17 cellular contexts compared by ENCODE assay signal in the genomic region with DNA sequence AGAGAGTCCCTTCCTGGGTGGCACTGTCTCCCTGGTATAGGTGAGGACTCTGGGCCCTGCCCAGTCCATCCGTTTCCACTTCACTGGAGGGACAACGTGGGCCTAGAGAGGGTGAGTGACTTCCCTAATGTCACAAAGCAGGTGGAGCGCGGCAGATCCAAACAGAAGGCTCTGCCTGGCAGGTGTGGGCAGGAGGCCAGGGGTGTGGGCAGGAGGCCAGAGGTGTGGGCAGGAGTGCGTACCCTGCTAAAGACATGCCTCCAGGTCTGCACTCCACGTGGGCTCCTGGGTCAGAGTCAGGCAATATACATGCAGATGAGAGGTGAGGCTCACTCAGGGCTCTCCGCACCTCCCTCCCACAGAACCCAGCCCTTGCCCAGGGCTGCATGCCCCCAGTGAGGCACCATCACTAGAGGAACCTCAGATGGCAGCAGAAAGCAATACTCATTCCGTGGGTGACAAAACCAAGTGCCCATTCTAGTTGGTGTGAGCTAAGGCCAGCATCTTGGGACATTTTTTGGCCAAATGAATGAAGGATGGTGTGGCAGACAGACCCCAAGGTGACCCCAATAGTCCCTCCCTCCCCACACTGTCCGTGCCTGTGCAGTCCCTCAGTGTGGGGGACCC.
DNase-seq lines count a peak whose midpoint lies in the region; ATAC-seq and TF ChIP-seq lines count a peak whose summit lies in the region.
"Had no signal": no experiment of that assay in that cellular context is flagged by ENCODE, and none has a peak within 500 bp of the region (broad histone marks: within the 10 kb centered on the region; RNA-seq: fewer than 3 reads in every experiment).

No MANE protein-coding gene starts in this region.

- intact Hi-C loops in natural killer cell (cut with micrococcal nuclease): no loop called here
- intact Hi-C loops in esophagus muscularis mucosa (cut with DNase I): no loop called here
- intact Hi-C loops in vagina (cut with DNase I): no loop called here

- no peaks in the 10 kb centered on the region for H3K36me3 ChIP-seq in esophagus muscularis mucosa
- no peaks in the 10 kb centered on the region for H3K36me3 ChIP-seq in vagina
- H3K36me3 ChIP-seq: brain microvascular endothelial cell, heart left ventricle had no signal

- CTCF ChIA-PET in RWPE1 (lab: Yijun Ruan, JAX): no interaction called here

- no peaks in the 10 kb centered on the region for H3K27me3 ChIP-seq in esophagus muscularis mucosa
- H3K27me3 ChIP-seq in vagina: no peaks in the 10 kb centered on the region
- H3K27me3 ChIP-seq: brain microvascular endothelial cell, heart left ventricle had no signal

- H3K27ac ChIP-seq in esophagus muscularis mucosa (replicated peaks in 1 of 4) (no peak overlapping the region), vagina (no peak overlapping the region), RWPE1 (no peak overlapping the region)
- H3K27ac ChIP-seq: brain microvascular endothelial cell, heart left ventricle had no signal

- POLR2A ChIA-PET in RWPE1 (lab: Yijun Ruan, JAX; ENCODE audit: low non-redundant PET): no interaction called here

- no peak overlapping the region for H3K4me3 Mint-ChIP-seq in natural killer cell treated with Interleukin-12 subunit alpha and Interleukin-12 subunit beta and Interleukin-15 and Interleukin-18, amount 100 ng/mL, for 72 hours
- no peak overlapping the region for H3K4me3 Mint-ChIP-seq in natural killer cell
- H3K4me3 Mint-ChIP-seq: activated CD4-positive, alpha-beta T cell treated with anti-CD3 and anti-CD28 coated beads, Interleukin-2, amount 10 ng/mL, durations not matched to agents 7 days and 5 days; activated naive CD8-positive, alpha-beta T cell treated with anti-CD3 and anti-CD28 coated beads for 36 hours; activated T-cell treated with anti-CD3 and anti-CD28 coated beads, Interleukin-2, amount 50 U/mL, for 4 hours; mesothelial cell of epicardium had no signal

- H3K36me3 Mint-ChIP-seq in natural killer cell treated with Interleukin-12 subunit alpha and Interleukin-12 subunit beta and Interleukin-15 and Interleukin-18, amount 100 ng/mL, for 72 hours: no peaks in the 10 kb centered on the region
- no peaks in the 10 kb centered on the region for H3K36me3 Mint-ChIP-seq in natural killer cell
- H3K36me3 Mint-ChIP-seq: activated naive CD8-positive, alpha-beta T cell treated with anti-CD3 and anti-CD28 coated beads for 36 hours; mesothelial cell of epicardium had no signal

- H3K9me3 ChIP-seq in esophagus muscularis mucosa (peaks cover 0 to 18% (median 10%) of the 10 kb centered on the region in 4 donors), vagina (no peaks in the 10 kb centered on the region)

- no peaks in the 10 kb centered on the region for H3K4me1 ChIP-seq in esophagus muscularis mucosa
- no peaks in the 10 kb centered on the region for H3K4me1 ChIP-seq in vagina
- H3K4me1 ChIP-seq: heart left ventricle had no signal

- peak in 1 of 2 donors; percentile 21 for ATAC-seq in natural killer cell treated with Interleukin-12 subunit alpha and Interleukin-12 subunit beta and Interleukin-15 and Interleukin-18, amount 100 ng/mL, for 72 hours
- no peak for ATAC-seq in natural killer cell
- no peak for ATAC-seq in HG03196 (IDR thresholded peaks at IDR 0.05; ENCODE audit: unreplicated experiment)
- ATAC-seq: activated T-cell treated with anti-CD3 and anti-CD28 coated beads, Interleukin-2, amount 50 U/mL, for 4 hours; heart left ventricle had no signal

- peak; percentile 20 for DNase-seq in natural killer cell treated with Interleukin-12 subunit alpha and Interleukin-12 subunit beta and Interleukin-15 and Interleukin-18, amount 100 ng/mL, for 72 hours (ENCODE audit: low spot score)
- DNase-seq in natural killer cell (no peak), NCI-H345 treated with DMSO at 0.1 percent for 48 hours (lab: John Stamatoyannopoulos, UW; ENCODE audit: unreplicated experiment) (peak; percentile 68), esophagus muscularis mucosa (ENCODE audit: extremely low spot score) (peak; percentile 78), vagina (ENCODE audit: extremely low spot score in 2 of 2) (peak; percentile 52 to 81), RWPE1 (ENCODE audit: low spot score) (no peak), 8988T (no peak)
- DNase-seq: activated CD4-positive, alpha-beta T cell treated with anti-CD3 and anti-CD28 coated beads, Interleukin-2, amount 10 ng/mL, durations not matched to agents 7 days and 5 days; activated naive CD8-positive, alpha-beta T cell treated with anti-CD3 and anti-CD28 coated beads for 36 hours; activated T-cell treated with anti-CD3 and anti-CD28 coated beads, Interleukin-2, amount 50 U/mL, for 4 hours; brain microvascular endothelial cell; heart left ventricle; MM.1S; NCI-H446; stimulated activated CD4-positive, alpha-beta T cell treated with anti-CD3 and anti-CD28 coated beads, Interleukin-2, amount 100 ng/mL, for 48 hours had no signal

- TF ChIP-seq EP300 in esophagus muscularis mucosa (IDR thresholded peaks at IDR 0.05): no peak

- WGBS in esophagus muscularis mucosa: 85% methylated on average over 9 of the region's 9 CpGs

- H3K4me3 ChIP-seq in esophagus muscularis mucosa: no peak overlapping the region
- H3K4me3 ChIP-seq in vagina: no peak overlapping the region
- H3K4me3 ChIP-seq: heart left ventricle had no signal

- no peak overlapping the region for H3K27ac Mint-ChIP-seq in natural killer cell treated with Interleukin-12 subunit alpha and Interleukin-12 subunit beta and Interleukin-15 and Interleukin-18, amount 100 ng/mL, for 72 hours
- H3K27ac Mint-ChIP-seq in natural killer cell: no peak overlapping the region
- H3K27ac Mint-ChIP-seq: activated CD4-positive, alpha-beta T cell treated with anti-CD3 and anti-CD28 coated beads, Interleukin-2, amount 10 ng/mL, durations not matched to agents 7 days and 5 days; activated naive CD8-positive, alpha-beta T cell treated with anti-CD3 and anti-CD28 coated beads for 36 hours; mesothelial cell of epicardium had no signal

- TF ChIP-seq POLR2A in esophagus muscularis mucosa (IDR thresholded peaks at IDR 0.05; ENCODE audit: low read depth) (no peak), vagina (IDR thresholded peaks at IDR 0.05) (no peak)

- peaks cover 4 to 7% of the 10 kb centered on the region in 2 donors for H3K27me3 Mint-ChIP-seq in natural killer cell treated with Interleukin-12 subunit alpha and Interleukin-12 subunit beta and Interleukin-15 and Interleukin-18, amount 100 ng/mL, for 72 hours
- peaks cover 0 to 2% of the 10 kb centered on the region in 2 donors for H3K27me3 Mint-ChIP-seq in natural killer cell (ENCODE audit: low read depth in 2 of 2)
- H3K27me3 Mint-ChIP-seq: activated CD4-positive, alpha-beta T cell treated with anti-CD3 and anti-CD28 coated beads, Interleukin-2, amount 10 ng/mL, durations not matched to agents 7 days and 5 days had no signal

- no peak for TF ChIP-seq CTCF in natural killer cell (IDR thresholded peaks at IDR 0.05)
- no peak for TF ChIP-seq CTCF in esophagus muscularis mucosa (IDR thresholded peaks at IDR 0.05)
- TF ChIP-seq CTCF in vagina (IDR thresholded peaks at IDR 0.05): no peak
- no peak for TF ChIP-seq CTCF in RWPE1 (conservative IDR thresholded peaks at IDR 0.05; ENCODE audit: low read depth)

- no peaks in the 10 kb centered on the region for H3K9me3 Mint-ChIP-seq in natural killer cell treated with Interleukin-12 subunit alpha and Interleukin-12 subunit beta and Interleukin-15 and Interleukin-18, amount 100 ng/mL, for 72 hours
- no peaks in the 10 kb centered on the region for H3K9me3 Mint-ChIP-seq in natural killer cell
- H3K9me3 Mint-ChIP-seq: activated naive CD8-positive, alpha-beta T cell treated with anti-CD3 and anti-CD28 coated beads for 36 hours; activated T-cell treated with anti-CD3 and anti-CD28 coated beads, Interleukin-2, amount 50 U/mL, for 4 hours had no signal

- H3K4me1 Mint-ChIP-seq in natural killer cell treated with Interleukin-12 subunit alpha and Interleukin-12 subunit beta and Interleukin-15 and Interleukin-18, amount 100 ng/mL, for 72 hours (ENCODE audit: low read depth in 2 of 2): no peaks in the 10 kb centered on the region
- no peaks in the 10 kb centered on the region for H3K4me1 Mint-ChIP-seq in natural killer cell
- H3K4me1 Mint-ChIP-seq: activated CD4-positive, alpha-beta T cell treated with anti-CD3 and anti-CD28 coated beads, Interleukin-2, amount 10 ng/mL, durations not matched to agents 7 days and 5 days; activated naive CD8-positive, alpha-beta T cell treated with anti-CD3 and anti-CD28 coated beads for 36 hours had no signal

Comparison
In these comparisons a context has a peak if more than half of its experiments do, and no peak if none do; other contexts are left out.
1. DNase-seq: peak in natural killer cell treated with Interleukin-12 subunit alpha and Interleukin-12 subunit beta and Interleukin-15 and Interleukin-18, amount 100 ng/mL, for 72 hours (single experiment), NCI-H345 treated with DMSO at 0.1 percent for 48 hours (single experiment), esophagus muscularis mucosa (single experiment) and vagina (2 of 2); none in natural killer cell (single experiment), RWPE1 (single experiment) and 8988T (single experiment).